Comparison of ENCODE assay signal across 17 cellular contexts in the genomic region with DNA sequence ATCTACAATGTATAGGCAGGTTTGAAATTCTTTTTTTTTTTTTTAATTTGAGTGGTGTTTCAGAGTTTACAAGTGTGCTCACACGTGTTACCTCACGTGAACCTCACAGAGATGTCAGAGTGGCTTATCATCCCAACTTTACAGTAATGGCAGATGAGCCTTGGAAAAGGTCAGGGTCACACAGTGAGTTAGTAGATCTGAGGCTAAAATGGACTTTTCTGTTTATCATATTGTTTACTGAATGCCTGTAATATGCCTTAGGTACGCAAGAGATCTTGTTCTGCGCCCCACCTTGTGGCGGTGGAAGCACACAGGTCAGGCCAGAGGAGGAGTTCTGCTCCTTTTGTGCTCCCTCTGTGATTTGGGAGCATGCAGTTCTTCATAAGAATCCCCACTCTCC.
DNase-seq lines count a peak whose midpoint lies in the region; ATAC-seq and TF ChIP-seq lines count a peak whose summit lies in the region.
"Had no signal": no experiment of that assay in that cellular context is flagged by ENCODE, and none has a peak within 500 bp of the region (broad histone marks: within the 10 kb centered on the region; RNA-seq: fewer than 3 reads in every experiment).

No MANE protein-coding gene starts in this region.

- no peak overlapping the region for H4K8ac ChIP-seq in H9 (replicated peaks; ENCODE audit: insufficient read length, low read depth, low read length)

- H2BK120ac ChIP-seq in H9 (ENCODE audit: low read depth, low read length, poor library complexity, severe bottlenecking): no peak overlapping the region

- no peak overlapping the region for H3K14ac ChIP-seq in H9 (ENCODE audit: insufficient read depth, low read length)

- H3K9me3 ChIP-seq in BE2C (no peaks in the 10 kb centered on the region; the same call in 1 of the 2 replicates), H9 (ENCODE audit: control insufficient read depth, low read depth, low read length) (no peaks in the 10 kb centered on the region)
- H3K9me3 ChIP-seq: gastroesophageal sphincter, right lobe of liver had no signal

- no peak overlapping the region for H3K56ac ChIP-seq in H9 (ENCODE audit: insufficient read length, low read depth, low read length)

- H3K27me3 Mint-ChIP-seq in H9 (ENCODE audit: low read depth) (no peaks in the 10 kb centered on the region), mesothelial cell of epicardium (ENCODE audit: low read depth) (no peaks in the 10 kb centered on the region)
- no peaks in the 10 kb centered on the region for H3K27me3 Mint-ChIP-seq in activated naive CD8-positive, alpha-beta T cell treated with anti-CD3 and anti-CD28 coated beads for 36 hours
- H3K27me3 Mint-ChIP-seq: activated CD4-positive, alpha-beta memory T cell treated with anti-CD3 and anti-CD28 coated beads for 36 hours had no signal

- H3K27ac ChIP-seq in H9 (ENCODE audit: insufficient read length, low read depth, low read length): no peak overlapping the region
- H3K27ac ChIP-seq: gastroesophageal sphincter, right lobe of liver had no signal

- H3K36me3 Mint-ChIP-seq in H9 (ENCODE audit: insufficient read depth in 1 of 3, low read depth in 3 of 3) (peaks cover 0 to 6% (median 4%) of the 10 kb centered on the region in 3 experiments; a peak in 3 of 7 replicates), mesothelial cell of epicardium (peaks cover 24% of the 10 kb centered on the region)
- H3K36me3 Mint-ChIP-seq in activated naive CD8-positive, alpha-beta T cell treated with anti-CD3 and anti-CD28 coated beads for 36 hours: peaks cover 33% of the 10 kb centered on the region

- no peak overlapping the region for H4K5ac ChIP-seq in H9 (ENCODE audit: insufficient read length, low read depth, low read length)

- no peak overlapping the region for H2BK15ac ChIP-seq in H9 (ENCODE audit: low read depth, low read length)

- WGBS in H9 (ENCODE audit: extremely low coverage, insufficient read length, low lambda C conversion rate): no CpG with 5 or more reads among the region's 5 CpGs

- no peak overlapping the region for H3K9ac ChIP-seq in H9 (ENCODE audit: extremely low read depth, insufficient read length, low read length)
- H3K9ac ChIP-seq: GM23248 had no signal

- H3K27me3 ChIP-seq in BE2C (no peaks in the 10 kb centered on the region), H9 (ENCODE audit: insufficient read depth, low read length) (no peaks in the 10 kb centered on the region)
- H3K27me3 ChIP-seq: gastroesophageal sphincter, right lobe of liver had no signal

- H3K79me1 ChIP-seq in H9 (ENCODE audit: insufficient read depth, low read depth, low read length, poor library complexity, severe bottlenecking): peaks cover 5% of the 10 kb centered on the region

- H3K18ac ChIP-seq in H9 (ENCODE audit: insufficient read length, low read depth, low read length): no peak overlapping the region

- H3K9me3 Mint-ChIP-seq in H9: no peaks in the 10 kb centered on the region
- H3K9me3 Mint-ChIP-seq in activated naive CD8-positive, alpha-beta T cell treated with anti-CD3 and anti-CD28 coated beads for 36 hours: no peaks in the 10 kb centered on the region
- H3K9me3 Mint-ChIP-seq in mesothelial cell of epicardium: peaks cover 9% of the 10 kb centered on the region
- H3K9me3 Mint-ChIP-seq: activated CD4-positive, alpha-beta memory T cell treated with anti-CD3 and anti-CD28 coated beads for 36 hours had no signal

- ATAC-seq in GM18870 (IDR thresholded peaks at IDR 0.05; ENCODE audit: unreplicated experiment) (no peak), GM18867 (IDR thresholded peaks at IDR 0.05; ENCODE audit: unreplicated experiment) (no peak)
- ATAC-seq: gastroesophageal sphincter, GM12878 had no signal

- H3K79me2 ChIP-seq in H9 (ENCODE audit: insufficient read depth, low read length): peaks cover 50% of the 10 kb centered on the region

- H2AK5ac ChIP-seq in H9 (ENCODE audit: insufficient read length, low read length): no peak overlapping the region

- no peak overlapping the region for H3K4me3 Mint-ChIP-seq in H9
- no peak overlapping the region for H3K4me3 Mint-ChIP-seq in activated naive CD8-positive, alpha-beta T cell treated with anti-CD3 and anti-CD28 coated beads for 36 hours
- no peak overlapping the region for H3K4me3 Mint-ChIP-seq in mesothelial cell of epicardium
- H3K4me3 Mint-ChIP-seq: activated CD4-positive, alpha-beta memory T cell treated with anti-CD3 and anti-CD28 coated beads for 36 hours had no signal

- H3K4me1 Mint-ChIP-seq in H9 (peaks cover 60 to 62% of the 10 kb centered on the region in 2 experiments), mesothelial cell of epicardium (peaks cover 18% of the 10 kb centered on the region)
- peaks cover 75% of the 10 kb centered on the region for H3K4me1 Mint-ChIP-seq in activated naive CD8-positive, alpha-beta T cell treated with anti-CD3 and anti-CD28 coated beads for 36 hours

- H2BK20ac ChIP-seq in H9 (ENCODE audit: low read depth, low read length, poor library complexity, severe bottlenecking): no peak overlapping the region

- peak; percentile 20; the same call in 1 of the 2 replicates for TF ChIP-seq CTCF in BE2C (IDR thresholded peaks at IDR 0.05; ENCODE audit: low read depth, low read length)
- TF ChIP-seq CTCF in H9 (conservative IDR thresholded peaks at IDR 0.05): peak; percentile 54; the same call in 2 of the 3 replicates
- TF ChIP-seq CTCF in mesothelial cell of epicardium (IDR thresholded peaks at IDR 0.05; ENCODE audit: unreplicated experiment): no peak

- peaks cover 6% of the 10 kb centered on the region for H3K36me3 ChIP-seq in BE2C
- H3K36me3 ChIP-seq: gastroesophageal sphincter, right lobe of liver had no signal

- no peak overlapping the region for H2AFZ ChIP-seq in H9 (ENCODE audit: low read length)
- H2AFZ ChIP-seq: GM23248 had no signal

- DNase-seq in BE2C (no peak), H9 (no peak), mesothelial cell of epicardium (ENCODE audit: low spot score in 2 of 2, unreplicated experiment in 2 of 2) (no peak), epidermal melanocyte (ENCODE audit: insufficient read length, low spot score) (no peak)
- no peak for DNase-seq in activated naive CD8-positive, alpha-beta T cell treated with anti-CD3 and anti-CD28 coated beads for 36 hours
- DNase-seq in stimulated activated CD4-positive, alpha-beta T cell treated with anti-CD3 and anti-CD28 coated beads, Interleukin-15, amount 100 ng/mL, for 24 hours: no peak
- DNase-seq: activated CD4-positive, alpha-beta memory T cell treated with anti-CD3 and anti-CD28 coated beads for 36 hours; amygdala; GM23248; NCI-H1930; NCI-H526 treated with DMSO at 0.1 percent for 48 hours; right lobe of liver; stimulated activated CD4-positive, alpha-beta T cell treated with anti-CD3 and anti-CD28 coated beads, Interleukin-1b, Interleukin-23, amount 100 ng/mL, for 48 hours had no signal

- peak overlapping the region; percentile 31 to 64 (median 49); a peak in 4 of 7 replicates for H3K27ac Mint-ChIP-seq in H9
- H3K27ac Mint-ChIP-seq in activated naive CD8-positive, alpha-beta T cell treated with anti-CD3 and anti-CD28 coated beads for 36 hours: peak overlapping the region; percentile 27
- peak overlapping the region; percentile 51 for H3K27ac Mint-ChIP-seq in mesothelial cell of epicardium
- H3K27ac Mint-ChIP-seq: activated CD4-positive, alpha-beta memory T cell treated with anti-CD3 and anti-CD28 coated beads for 36 hours had no signal

- H3T11ph ChIP-seq in H9 (ENCODE audit: low read length): no peak overlapping the region

- no peak overlapping the region for H2BK5ac ChIP-seq in H9 (ENCODE audit: insufficient read length, low read length)

- H4K20me1 ChIP-seq in H9 (ENCODE audit: control insufficient read depth, insufficient read depth, insufficient read length): peaks cover 3% of the 10 kb centered on the region

- H3K4me3 ChIP-seq in BE2C (ENCODE audit: low read depth, low read length): no peak overlapping the region
- H3K4me3 ChIP-seq: gastroesophageal sphincter, GM12878, GM23248, right lobe of liver had no signal

- H2BK12ac ChIP-seq in H9 (ENCODE audit: insufficient read length, low read depth, low read length): no peak overlapping the region

- H4K91ac ChIP-seq in H9 (ENCODE audit: insufficient read length, low read depth, low read length): no peak overlapping the region

- H3K4me1 ChIP-seq in BE2C (peaks cover 16% of the 10 kb centered on the region), H9 (ENCODE audit: insufficient read depth, low read length) (peaks cover 14% of the 10 kb centered on the region; the same call in 1 of the 2 replicates)

- no peak overlapping the region for H3K23ac ChIP-seq in H9 (ENCODE audit: insufficient read length, low read depth, low read length)

- no peak overlapping the region for H3K4me2 ChIP-seq in H9 (ENCODE audit: insufficient read depth, insufficient read length, low read length)

- H3K23me2 ChIP-seq in H9 (ENCODE audit: insufficient read length, low read depth, low read length, poor library complexity, severe bottlenecking): no peaks in the 10 kb centered on the region

- H3K4ac ChIP-seq in H9 (ENCODE audit: low read depth, low read length): no peak overlapping the region
